Comparison of ENCODE assay signal across 8 cellular contexts in the genomic region with DNA sequence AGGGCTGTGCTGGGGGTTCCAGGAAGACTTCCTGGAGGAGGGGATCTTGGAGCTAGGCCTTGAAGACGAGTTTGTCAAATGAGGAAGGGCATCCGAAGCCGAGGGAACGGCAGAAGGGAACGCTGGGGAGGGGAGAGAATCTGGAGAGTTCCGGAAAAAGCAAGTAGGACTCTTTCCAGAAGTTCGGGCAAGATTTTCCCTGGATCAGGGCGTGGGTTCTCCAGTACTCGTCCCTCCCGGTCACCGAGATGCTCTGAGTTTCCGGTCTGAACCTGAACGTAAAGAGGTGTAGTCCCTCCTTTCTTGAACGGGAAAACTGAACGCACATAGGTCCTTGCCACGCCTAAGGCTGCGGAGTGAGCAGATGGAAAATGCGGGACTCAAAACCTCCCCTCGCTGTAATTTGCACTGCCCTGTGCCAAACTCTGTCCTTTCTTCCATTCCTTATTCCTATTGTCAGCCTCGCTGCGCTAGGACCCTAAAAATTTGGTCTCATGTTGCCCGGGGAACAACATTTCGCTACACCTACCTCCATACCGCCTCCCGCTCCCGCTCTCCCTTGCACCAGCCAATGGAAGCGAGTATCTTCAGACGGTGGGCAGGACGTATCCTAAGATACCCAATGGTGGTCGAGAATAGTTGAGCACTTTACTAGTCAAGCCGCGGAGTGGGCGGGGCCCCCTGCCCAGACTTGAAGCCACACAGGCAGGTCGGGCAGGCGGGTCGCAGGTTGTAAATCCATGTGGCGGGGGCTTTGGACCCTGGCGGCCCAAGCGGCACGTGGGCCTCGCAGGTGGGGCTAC. TPM values are rescaled to one million over a fixed set of nuclear protein-coding genes. Genes with fewer than 3 reads are reported as not detected.
DNase-seq lines count a peak whose midpoint lies in the region; ATAC-seq, FAIRE-seq and TF ChIP-seq lines count a peak whose summit lies in the region.

GTPBP3 (plus strand) TSS at position 682 of the 803 bp plus-strand sequence; CDS start at position 741, 59 bp downstream.

- peak; percentile 87 for FAIRE-seq in TTC549 (lab: Jason Lieb, UNC)

- H3K4me1 ChIP-seq in body of pancreas (peaks cover 34% of the 10 kb centered on the region), sigmoid colon (peaks cover 0 to 45% (median 38%) of the 10 kb centered on the region in 4 donors)

- TF ChIP-seq POLR2A in body of pancreas (IDR thresholded peaks at IDR 0.05) (peak in 2 of 3 donors; percentile 53 to 57), sigmoid colon (IDR thresholded peaks at IDR 0.05) (peak in 1 of 2 donors; percentile 16)

- H3K4me3 ChIP-seq in body of pancreas (peak within 1 kb of the TSS; percentile 66 to 77), sigmoid colon (peak within 1 kb of the TSS; percentile 52 to 81 (median 66))

- H3K27me3 ChIP-seq in body of pancreas (no peaks in the 10 kb centered on the region), sigmoid colon (peaks cover 0 to 9% (median 0%) of the 10 kb centered on the region in 3 donors)

- peak; percentile 97 for DNase-seq in NCI-H2107 treated with DMSO at 0.1 percent for 48 hours (lab: John Stamatoyannopoulos, UW; ENCODE audit: unreplicated experiment)
- peak; percentile 97 to 99 (median 98) for DNase-seq in body of pancreas
- peak; percentile 98 for DNase-seq in iPS DF 19.7 (ENCODE audit: low read depth, low spot score)
- peak; percentile 99 for DNase-seq in sigmoid colon

- ATAC-seq in GM18520 (IDR thresholded peaks at IDR 0.05; ENCODE audit: unreplicated experiment) (peak; percentile 84), HG03064 (IDR thresholded peaks at IDR 0.05; ENCODE audit: low read depth, unreplicated experiment) (peak; percentile 46), body of pancreas (peak; percentile 93)

- no peaks in the 10 kb centered on the region for H3K36me3 ChIP-seq in body of pancreas (replicated peaks in 1 of 2; ENCODE audit: insufficient read depth in 1 of 2, low read depth in 2 of 2)
- H3K36me3 ChIP-seq in sigmoid colon = peaks cover 0 to 12% (median 0%) of the 10 kb centered on the region in 4 donors

- intact Hi-C loops in body of pancreas (cut with DNase I) (no loop called here), sigmoid colon (cut with DNase I) (loop anchor here (2.0 kb wide), 1 partner anchor 132 kb away; no protein-coding TSS in a partner anchor)

- peak within 1 kb of the TSS; percentile 99 for H3K27ac ChIP-seq in 22Rv1
- H3K27ac ChIP-seq in body of pancreas = peak within 1 kb of the TSS; percentile 79 to 92 (median 88)
- peak within 1 kb of the TSS; percentile 83 to 96 (median 90) for H3K27ac ChIP-seq in sigmoid colon

- H3K9me3 ChIP-seq in body of pancreas = no peaks in the 10 kb centered on the region
- H3K9me3 ChIP-seq in sigmoid colon = no peaks in the 10 kb centered on the region

- WGBS in body of pancreas, 2 donors = 0 to 1% methylated on average over 37 to 40 of the region's 41 CpGs
- WGBS in sigmoid colon, 2 donors = 0 to 1% methylated on average over 41 of the region's 41 CpGs

- TF ChIP-seq CTCF in 22Rv1 (IDR thresholded peaks at IDR 0.05) (no peak), body of pancreas (IDR thresholded peaks at IDR 0.05) (peak in 1 of 7 experiments; percentile 16), sigmoid colon (IDR thresholded peaks at IDR 0.05) (no peak)

- TF ChIP-seq EP300 in sigmoid colon (IDR thresholded peaks at IDR 0.05) = no peak

RNA-seq across cellular contexts. Expression of gene GTPBP3, which starts in this region (rescaled TPM):
- total RNA-seq in body of pancreas = 100 to 1,000 TPM in 1 of 2 donors, 10 to 100 TPM in 1; 13.7 to 127 TPM
- 10 to 100 TPM in 3 of 4 donors, 1 to 10 TPM in 1; 4.6 to 22.2 (median 15.4) TPM for total RNA-seq in sigmoid colon
- 10 to 100 TPM in 1 of 3 donors, 1 to 10 TPM in 2; 3.7 to 16.0 (median 4.8) TPM for polyA plus RNA-seq in sigmoid colon

Comparison
In these comparisons a context has a peak if more than half of its experiments do, and no peak if none do; other contexts are left out.
1. Peak in every context shown above with its lines: DNase-seq, ATAC-seq, H3K4me3 ChIP-seq and H3K27ac ChIP-seq.